In genomic region chr15:85430406-85431204, GRCh38 we compare ENCODE assay signal across 11 cellular contexts. TPM values are rescaled to one million over a fixed set of nuclear protein-coding genes. Genes with fewer than 3 reads are reported as not detected.
DNase-seq lines count a peak whose midpoint lies in the region; ATAC-seq, FAIRE-seq and TF ChIP-seq lines count a peak whose summit lies in the region.
"Had no signal": no experiment of that assay in that cellular context is flagged by ENCODE, and none has a peak within 500 bp of the region (broad histone marks: within the 10 kb centered on the region; RNA-seq: fewer than 3 reads in every experiment).

No MANE protein-coding gene starts in this region.

- H3K9me2 ChIP-seq in OCI-LY7 (ENCODE audit: insufficient read depth, low read length) = no peaks in the 10 kb centered on the region

- RAD21 ChIA-PET in GM12878 (lab: Charles Lee; ENCODE audit: unreplicated experiment) = interaction anchor here (0.8 to 2.4 kb wide), 8 partner anchors 10 to 130 kb away, joined by 3 to 14 read pairs (median 4); partner anchors contain the start of gene AKAP13

- intact Hi-C loops in GM12878 (cut with micrococcal nuclease; ENCODE audit: unreplicated experiment) = no loop called here
- intact Hi-C loops in OCI-LY7 (cut with micrococcal nuclease; ENCODE audit: unreplicated experiment) = no loop called here
- intact Hi-C loops in cardiac septum (cut with DNase I) = no loop called here

- DNase-seq in activated CD4-positive, CD25-positive, alpha-beta regulatory T cell treated with anti-CD3 and anti-CD28 coated beads, Interleukin-2, amount 50 U/mL, for 72 hours = no peak
- DNase-seq in GM12878 (ENCODE audit: low read depth, low spot score) = peak; percentile 53
- no peak for DNase-seq in OCI-LY7 (ENCODE audit: low spot score)
- DNase-seq in CD1c-positive myeloid dendritic cell (ENCODE audit: extremely low spot score) = no peak
- no peak for DNase-seq in cardiac septum (ENCODE audit: low spot score)
- DNase-seq: 8988T; activated CD4-positive, alpha-beta T cell treated with anti-CD3 and anti-CD28 coated beads, Interleukin-2, amount 10 ng/mL, durations not matched to agents 7 days and 5 days; cortex of kidney had no signal

- FAIRE-seq in GM12878 (lab: Jason Lieb, UNC) = peak; percentile 92

- H2AFZ ChIP-seq in GM12878 (ENCODE audit: control insufficient read depth, low read depth, low read length) = no peak overlapping the region
- H2AFZ ChIP-seq in OCI-LY7 (ENCODE audit: low read length) = no peak overlapping the region

- H3K9ac ChIP-seq in GM12878 (ENCODE audit: control insufficient read depth, insufficient read depth, low read length) = no peak overlapping the region

- POLR2A ChIA-PET in GM12878 (lab: Charles Lee) (interaction anchor here (0.9 to 1.6 kb wide), 4 partner anchors 13 to 17 kb away, joined by 3 to 5 read pairs (median 4); no protein-coding TSS in a partner anchor), OCI-LY7 (lab: Charles Lee) (interaction anchor here (0.5 to 2.4 kb wide), 13 partner anchors 12 to 261 kb away, joined by 3 to 12 read pairs (median 4); no protein-coding TSS in a partner anchor)

- TF ChIP-seq EP300 in GM12878 (IDR thresholded peaks at IDR 0.05; ENCODE audit: borderline replicate concordance in 1 of 2, control insufficient read depth in 1 of 2, low read depth in 2 of 2, low read length in 2 of 2) = no peak

- TF ChIP-seq POLR2A in GM12878 (IDR thresholded peaks at IDR 0.05; ENCODE audit: low read depth, low read length) = no peak

- peak; percentile 86 to 98 for ATAC-seq in activated CD4-positive, CD25-positive, alpha-beta regulatory T cell treated with anti-CD3 and anti-CD28 coated beads, Interleukin-2, amount 50 U/mL, for 24 hours
- ATAC-seq in GM21390 (IDR thresholded peaks at IDR 0.05; ENCODE audit: unreplicated experiment) = peak; percentile 100
- peak; percentile 99 for ATAC-seq in HG03103 (IDR thresholded peaks at IDR 0.05; ENCODE audit: low read depth, unreplicated experiment)
- peak; percentile 99 for ATAC-seq in GM12878

- H3K9me3 ChIP-seq in GM12878 (replicated peaks; ENCODE audit: control insufficient read depth, insufficient read depth, low read length) (peaks cover 4% of the 10 kb centered on the region; the same call in 2 of the 3 replicates), OCI-LY7 (ENCODE audit: low read length) (0 out of 2 replicates have a peak, but pooled peaks cover 8% of the 10 kb centered on the region)

- H3K4me2 ChIP-seq in GM12878 (ENCODE audit: control insufficient read depth, insufficient read depth) (no peak overlapping the region), OCI-LY7 (ENCODE audit: low read length) (no peak overlapping the region)

- TF ChIP-seq CTCF in GM12878 (IDR thresholded peaks at IDR 0.05 in 2 of 3, conservative IDR thresholded peaks at IDR 0.05 in 1 of 3; ENCODE audit: control insufficient read depth in 2 of 3, extremely low read depth in 1 of 3, insufficient read depth in 1 of 3, low read depth in 3 of 3, low read length in 3 of 3) (no peak), OCI-LY7 (conservative IDR thresholded peaks at IDR 0.05; ENCODE audit: low read length) (no peak)

- 52% methylated on average over 6 of the region's 6 CpGs for WGBS in GM12878 (ENCODE audit: insufficient coverage, insufficient replicate concordance, low lambda C conversion rate, missing lambda C conversion rate)

- H3K27ac ChIP-seq in GM12878 (ENCODE audit: control insufficient read depth, insufficient read depth) (peak overlapping the region; percentile 20), OCI-LY7 (ENCODE audit: low read depth, low read length, poor library complexity, severe bottlenecking) (no peak overlapping the region)

- SMC1A ChIA-PET in GM12878 (lab: Charles Lee; ENCODE audit: uncharacterized antibody, unreplicated experiment) = interaction anchor here (0.7 to 4.0 kb wide), 9 partner anchors 9 to 134 kb away, joined by 3 to 41 read pairs (median 5); no protein-coding TSS in a partner anchor

- peaks cover 57% of the 10 kb centered on the region for H3K79me2 ChIP-seq in GM12878 (ENCODE audit: control insufficient read depth, insufficient read depth, low read length)
- peaks cover 81% of the 10 kb centered on the region for H3K79me2 ChIP-seq in OCI-LY7 (ENCODE audit: insufficient read depth, low read depth, low read length)

- in situ Hi-C loops in GM12878 (cut with MboI) = no loop called here

- H3K4me3 ChIP-seq in GM12878 (no peak overlapping the region), OCI-LY7 (ENCODE audit: low read depth, low read length, poor library complexity, severe bottlenecking) (no peak overlapping the region)

- H3K27me3 ChIP-seq in GM12878 (replicated peaks in 1 of 2; ENCODE audit: control insufficient read depth in 2 of 2, insufficient read depth in 2 of 2, low read length in 1 of 2) = no peaks in the 10 kb centered on the region

- no TSS peak for BruUV-seq in GM12878 (replicated peaks; lab: Mats Ljungman, UMichigan)
- no TSS peak for BruUV-seq in OCI-LY7 (replicated peaks; lab: Mats Ljungman, UMichigan)

- H4K20me1 ChIP-seq in GM12878 (ENCODE audit: control insufficient read depth, insufficient read depth) (no peaks in the 10 kb centered on the region; the same call in 1 of the 2 replicates), OCI-LY7 (ENCODE audit: insufficient read depth, low read length) (peaks cover 26% of the 10 kb centered on the region; the same call in 1 of the 2 replicates)

- H3K4me1 ChIP-seq in GM12878 (ENCODE audit: control insufficient read depth, insufficient read depth, low read length) = peaks cover 30% of the 10 kb centered on the region
- H3K4me1 ChIP-seq in OCI-LY7 (ENCODE audit: insufficient read depth, low read length, poor library complexity, severe bottlenecking) = peaks cover 15% of the 10 kb centered on the region

- CTCF ChIA-PET in GM12878 (lab: Yijun Ruan, JAX) (interaction anchor here (1.2 to 3.3 kb wide), 5 partner anchors 11 to 134 kb away, joined by 3 to 19 read pairs (median 6); no protein-coding TSS in a partner anchor), OCI-LY7 (lab: Charles Lee; ENCODE audit: unreplicated experiment) (no interaction called here)

- TF ChIP-seq RAD21 in GM12878 (IDR thresholded peaks at IDR 0.05; ENCODE audit: insufficient read depth, low read depth, low read length) = no peak

- H3K36me3 ChIP-seq in GM12878 (ENCODE audit: control insufficient read depth in 2 of 2, insufficient read depth in 2 of 2, low read length in 1 of 2) = no peaks in the 10 kb centered on the region
- peaks cover 5% of the 10 kb centered on the region; the same call in 1 of the 2 replicates for H3K36me3 ChIP-seq in OCI-LY7 (ENCODE audit: insufficient read depth, low read length)

TF ChIP-seq in GM12878, 131 proteins besides CTCF, POLR2A, EP300 and RAD21 (continues in another document):
- TF ChIP-seq IRF4 (IDR thresholded peaks at IDR 0.05; ENCODE audit: low read depth, low read length) (no peak), BHLHE40 (IDR thresholded peaks at IDR 0.05; ENCODE audit: borderline replicate concordance in 1 of 2, low read depth in 2 of 2, low read length in 1 of 2) (no peak), JUNB (IDR thresholded peaks at IDR 0.05) (peak; percentile 61), FOXM1 (IDR thresholded peaks at IDR 0.05; ENCODE audit: low read depth, low read length) (0 out of 2 replicates have a peak, but pooled peaks have one; percentile 29), EZH2 (IDR thresholded peaks at IDR 0.05; ENCODE audit: borderline replicate concordance, control insufficient read depth, low read depth, low read length) (no peak), NFIC (IDR thresholded peaks at IDR 0.05; ENCODE audit: low read depth, low read length) (0 out of 2 replicates have a peak, but pooled peaks have one; percentile 34)

RNA-seq across cellular contexts. Expression of gene AKAP13, which starts 50.2 kb away (rescaled TPM):
- total RNA-seq in GM12878 (2013; cell fraction: nucleolus; rRNA removed) = 399 and 407 TPM in 2 replicates
- 59.1 and 59.6 TPM in 2 replicates for total RNA-seq in GM12878 (2014; rRNA removed)
- 63.4 and 65.5 TPM in 2 replicates for total RNA-seq in GM12878 (2014; rRNA removed; fragmentation: Illumina TruSeq; extraction: Trizol)
- 67.0 and 74.9 TPM in 2 replicates for total RNA-seq in GM12878 (2021)
- 39.2 TPM for polyA plus RNA-seq in GM12878 (2011; ENCODE audit: low read depth)
- 29.7 and 36.3 TPM in 2 replicates for polyA plus RNA-seq in GM12878 (2011; rRNA removed)
- polyA plus RNA-seq in GM12878 (2011; cell fraction: cytosol; rRNA removed) = 40.3 and 63.4 TPM in 2 replicates
- polyA plus RNA-seq in GM12878 (2011; cell fraction: nucleus; rRNA removed) = 75.9 and 95.9 TPM in 2 replicates
- 56.2 and 76.5 TPM in 2 replicates for polyA plus RNA-seq in GM12878 (2012)
- 55.8 and 56.2 TPM in 2 replicates for polyA plus RNA-seq in GM12878 (2014; fragmentation: Illumina TruSeq; extraction: Trizol)
- 10 to 100 TPM; 14.4 to 21.5 TPM for polyA plus RNA-seq in GM12878 (2014; fragmentation: Nextera tagmentation; extraction: Ambion mirVana)
- 41.4 and 42.3 TPM in 2 replicates for polyA plus RNA-seq in GM12878 (2014; rRNA removed)
- polyA plus RNA-seq in GM12878 (2016; fragmentation: Nextera tagmentation; extraction: Ambion mirVana) = 10 to 100 TPM; 54.5 to 56.3 TPM
- polyA minus RNA-seq in GM12878 (2011; rRNA and poly(A)+ RNA removed) = 110 and 178 TPM in 2 replicates
- 61.3 and 76.6 TPM in 2 replicates for polyA minus RNA-seq in GM12878 (2011; cell fraction: cytosol; rRNA and poly(A)+ RNA removed)
- polyA minus RNA-seq in GM12878 (2011; cell fraction: nucleus; rRNA and poly(A)+ RNA removed) = 119 and 203 TPM in 2 replicates
- 124 and 140 TPM in 2 replicates for total RNA-seq in OCI-LY7 (2014; rRNA removed; shearing (Covaris generic))
- 250 and 261 TPM in 2 replicates for total RNA-seq in OCI-LY7 (2022)
- 458 TPM for total RNA-seq in cardiac septum
